Comparison of ENCODE assay signal across 1 cellular context in the genomic region with DNA sequence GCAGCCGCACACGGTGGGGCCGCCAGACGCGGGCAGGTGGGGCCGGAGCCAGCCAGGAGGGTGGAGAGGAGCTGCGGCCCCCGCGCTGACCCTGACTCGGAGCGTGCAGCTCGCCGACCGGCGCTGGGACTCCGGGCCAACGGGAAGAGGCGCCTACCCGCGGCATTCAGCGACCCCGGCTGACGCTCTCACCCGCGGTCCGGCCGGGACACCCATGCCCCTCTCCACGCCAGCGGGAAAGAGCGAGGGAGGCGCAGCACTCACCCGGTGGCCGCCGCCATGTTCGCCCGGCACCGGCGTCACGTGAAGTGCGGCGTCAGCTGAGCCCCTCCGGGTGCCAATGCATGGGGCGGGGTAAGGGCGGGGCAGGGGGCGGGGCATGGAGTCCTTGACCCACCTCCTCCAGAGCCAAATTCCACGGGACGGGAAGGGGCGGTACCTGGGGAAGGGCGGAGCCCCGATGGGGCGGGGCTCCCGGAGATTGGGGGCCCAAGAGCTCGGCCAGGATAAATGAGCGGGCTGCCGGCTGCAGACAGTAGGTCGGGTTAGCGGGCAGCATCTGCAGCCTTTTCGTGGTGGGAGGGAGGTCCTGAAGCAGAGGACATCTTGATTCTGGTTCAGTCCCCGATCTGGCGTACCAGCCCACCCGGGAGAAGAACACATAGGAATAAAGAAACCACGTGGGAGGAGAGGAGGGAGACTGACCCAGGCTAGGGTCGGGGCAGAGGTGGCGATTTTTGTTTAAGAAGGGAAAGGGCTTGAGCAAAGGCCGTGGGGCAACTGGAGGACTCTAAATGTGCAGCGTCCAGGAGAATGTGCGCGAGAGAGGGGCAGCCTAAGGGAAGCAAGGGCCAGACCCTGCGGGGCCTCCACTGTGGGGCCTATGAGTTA.
TF ChIP-seq lines count a peak whose summit lies in the region.

A gene (minus strand): TSS at position 312 of the 891 bp plus-strand sequence. CDS start 31 bp downstream, at position 281.

TF ChIP-seq in HepG2, 621 proteins besides CTCF, POLR2A, EP300 and RAD21 (continued from another document and continues in another):
- TF ChIP-seq, protein P1, sequence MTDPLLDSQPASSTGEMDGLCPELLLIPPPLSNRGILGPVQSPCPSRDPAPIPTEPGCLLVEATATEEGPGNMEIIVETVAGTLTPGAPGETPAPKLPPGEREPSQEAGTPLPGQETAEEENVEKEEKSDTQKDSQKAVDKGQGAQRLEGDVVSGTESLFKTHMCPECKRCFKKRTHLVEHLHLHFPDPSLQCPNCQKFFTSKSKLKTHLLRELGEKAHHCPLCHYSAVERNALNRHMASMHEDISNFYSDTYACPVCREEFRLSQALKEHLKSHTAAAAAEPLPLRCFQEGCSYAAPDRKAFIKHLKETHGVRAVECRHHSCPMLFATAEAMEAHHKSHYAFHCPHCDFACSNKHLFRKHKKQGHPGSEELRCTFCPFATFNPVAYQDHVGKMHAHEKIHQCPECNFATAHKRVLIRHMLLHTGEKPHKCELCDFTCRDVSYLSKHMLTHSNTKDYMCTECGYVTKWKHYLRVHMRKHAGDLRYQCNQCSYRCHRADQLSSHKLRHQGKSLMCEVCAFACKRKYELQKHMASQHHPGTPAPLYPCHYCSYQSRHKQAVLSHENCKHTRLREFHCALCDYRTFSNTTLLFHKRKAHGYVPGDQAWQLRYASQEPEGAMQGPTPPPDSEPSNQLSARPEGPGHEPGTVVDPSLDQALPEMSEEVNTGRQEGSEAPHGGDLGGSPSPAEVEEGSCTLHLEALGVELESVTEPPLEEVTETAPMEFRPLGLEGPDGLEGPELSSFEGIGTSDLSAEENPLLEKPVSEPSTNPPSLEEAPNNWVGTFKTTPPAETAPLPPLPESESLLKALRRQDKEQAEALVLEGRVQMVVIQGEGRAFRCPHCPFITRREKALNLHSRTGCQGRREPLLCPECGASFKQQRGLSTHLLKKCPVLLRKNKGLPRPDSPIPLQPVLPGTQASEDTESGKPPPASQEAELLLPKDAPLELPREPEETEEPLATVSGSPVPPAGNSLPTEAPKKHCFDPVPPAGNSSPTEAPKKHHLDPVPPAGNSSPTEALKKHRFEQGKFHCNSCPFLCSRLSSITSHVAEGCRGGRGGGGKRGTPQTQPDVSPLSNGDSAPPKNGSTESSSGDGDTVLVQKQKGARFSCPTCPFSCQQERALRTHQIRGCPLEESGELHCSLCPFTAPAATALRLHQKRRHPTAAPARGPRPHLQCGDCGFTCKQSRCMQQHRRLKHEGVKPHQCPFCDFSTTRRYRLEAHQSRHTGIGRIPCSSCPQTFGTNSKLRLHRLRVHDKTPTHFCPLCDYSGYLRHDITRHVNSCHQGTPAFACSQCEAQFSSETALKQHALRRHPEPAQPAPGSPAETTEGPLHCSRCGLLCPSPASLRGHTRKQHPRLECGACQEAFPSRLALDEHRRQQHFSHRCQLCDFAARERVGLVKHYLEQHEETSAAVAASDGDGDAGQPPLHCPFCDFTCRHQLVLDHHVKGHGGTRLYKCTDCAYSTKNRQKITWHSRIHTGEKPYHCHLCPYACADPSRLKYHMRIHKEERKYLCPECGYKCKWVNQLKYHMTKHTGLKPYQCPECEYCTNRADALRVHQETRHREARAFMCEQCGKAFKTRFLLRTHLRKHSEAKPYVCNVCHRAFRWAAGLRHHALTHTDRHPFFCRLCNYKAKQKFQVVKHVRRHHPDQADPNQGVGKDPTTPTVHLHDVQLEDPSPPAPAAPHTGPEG (CRISPR knock-in tag; IDR thresholded peaks at IDR 0.05): no peak
- no peak for TF ChIP-seq ZNF891 (CRISPR knock-in tag; IDR thresholded peaks at IDR 0.05)
- TF ChIP-seq, protein P2, sequence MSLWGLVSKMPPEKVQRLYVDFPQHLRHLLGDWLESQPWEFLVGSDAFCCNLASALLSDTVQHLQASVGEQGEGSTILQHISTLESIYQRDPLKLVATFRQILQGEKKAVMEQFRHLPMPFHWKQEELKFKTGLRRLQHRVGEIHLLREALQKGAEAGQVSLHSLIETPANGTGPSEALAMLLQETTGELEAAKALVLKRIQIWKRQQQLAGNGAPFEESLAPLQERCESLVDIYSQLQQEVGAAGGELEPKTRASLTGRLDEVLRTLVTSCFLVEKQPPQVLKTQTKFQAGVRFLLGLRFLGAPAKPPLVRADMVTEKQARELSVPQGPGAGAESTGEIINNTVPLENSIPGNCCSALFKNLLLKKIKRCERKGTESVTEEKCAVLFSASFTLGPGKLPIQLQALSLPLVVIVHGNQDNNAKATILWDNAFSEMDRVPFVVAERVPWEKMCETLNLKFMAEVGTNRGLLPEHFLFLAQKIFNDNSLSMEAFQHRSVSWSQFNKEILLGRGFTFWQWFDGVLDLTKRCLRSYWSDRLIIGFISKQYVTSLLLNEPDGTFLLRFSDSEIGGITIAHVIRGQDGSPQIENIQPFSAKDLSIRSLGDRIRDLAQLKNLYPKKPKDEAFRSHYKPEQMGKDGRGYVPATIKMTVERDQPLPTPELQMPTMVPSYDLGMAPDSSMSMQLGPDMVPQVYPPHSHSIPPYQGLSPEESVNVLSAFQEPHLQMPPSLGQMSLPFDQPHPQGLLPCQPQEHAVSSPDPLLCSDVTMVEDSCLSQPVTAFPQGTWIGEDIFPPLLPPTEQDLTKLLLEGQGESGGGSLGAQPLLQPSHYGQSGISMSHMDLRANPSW (CRISPR knock-in tag; IDR thresholded peaks at IDR 0.05; ENCODE audit: borderline replicate concordance): no peak
- TF ChIP-seq ZNF124 (CRISPR knock-in tag; IDR thresholded peaks at IDR 0.05): no peak
- 0 out of 2 replicates have a peak, but pooled peaks have one; percentile 29 for TF ChIP-seq CBFB (CRISPR knock-in tag; IDR thresholded peaks at IDR 0.05)
- no peak for TF ChIP-seq RBM22 (optimal IDR thresholded peaks at IDR 0.05; ENCODE audit: low read length)
- no peak for TF ChIP-seq NFATC3 (CRISPR knock-in tag; IDR thresholded peaks at IDR 0.05)
- TF ChIP-seq ZEB1 (IDR thresholded peaks at IDR 0.05; ENCODE audit: insufficient replicate concordance, low read depth): no peak
- TF ChIP-seq TBX3 (IDR thresholded peaks at IDR 0.05; ENCODE audit: borderline replicate concordance): no peak
- TF ChIP-seq ZNF83 (CRISPR knock-in tag; IDR thresholded peaks at IDR 0.05; ENCODE audit: borderline replicate concordance): 0 out of 2 replicates have a peak, but pooled peaks have one; percentile 22
- no peak for TF ChIP-seq ISL2 (CRISPR knock-in tag; IDR thresholded peaks at IDR 0.05)
- no peak for TF ChIP-seq ZNF282 (IDR thresholded peaks at IDR 0.05; ENCODE audit: partially characterized antibody)
- TF ChIP-seq GABPA (IDR thresholded peaks at IDR 0.05; ENCODE audit: low read depth, low read length): no peak
- peak; percentile 39; the same call in 1 of the 2 replicates for TF ChIP-seq GABPA (CRISPR knock-in tag; IDR thresholded peaks at IDR 0.05; ENCODE audit: low read depth)
- no peak for TF ChIP-seq SMAD3 (CRISPR knock-in tag; IDR thresholded peaks at IDR 0.05)
- TF ChIP-seq ZBTB7A (CRISPR knock-in tag; IDR thresholded peaks at IDR 0.05): no peak
- no peak for TF ChIP-seq ZNF781 (CRISPR knock-in tag; IDR thresholded peaks at IDR 0.05; ENCODE audit: borderline replicate concordance, not compliant biosample characterization)
- TF ChIP-seq, protein P3, sequence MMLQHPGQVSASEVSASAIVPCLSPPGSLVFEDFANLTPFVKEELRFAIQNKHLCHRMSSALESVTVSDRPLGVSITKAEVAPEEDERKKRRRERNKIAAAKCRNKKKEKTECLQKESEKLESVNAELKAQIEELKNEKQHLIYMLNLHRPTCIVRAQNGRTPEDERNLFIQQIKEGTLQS (CRISPR knock-in tag; IDR thresholded peaks at IDR 0.05): no peak
- peak; percentile 90 for TF ChIP-seq BHLHE40 (IDR thresholded peaks at IDR 0.05; ENCODE audit: low read length)
- TF ChIP-seq, protein P4, sequence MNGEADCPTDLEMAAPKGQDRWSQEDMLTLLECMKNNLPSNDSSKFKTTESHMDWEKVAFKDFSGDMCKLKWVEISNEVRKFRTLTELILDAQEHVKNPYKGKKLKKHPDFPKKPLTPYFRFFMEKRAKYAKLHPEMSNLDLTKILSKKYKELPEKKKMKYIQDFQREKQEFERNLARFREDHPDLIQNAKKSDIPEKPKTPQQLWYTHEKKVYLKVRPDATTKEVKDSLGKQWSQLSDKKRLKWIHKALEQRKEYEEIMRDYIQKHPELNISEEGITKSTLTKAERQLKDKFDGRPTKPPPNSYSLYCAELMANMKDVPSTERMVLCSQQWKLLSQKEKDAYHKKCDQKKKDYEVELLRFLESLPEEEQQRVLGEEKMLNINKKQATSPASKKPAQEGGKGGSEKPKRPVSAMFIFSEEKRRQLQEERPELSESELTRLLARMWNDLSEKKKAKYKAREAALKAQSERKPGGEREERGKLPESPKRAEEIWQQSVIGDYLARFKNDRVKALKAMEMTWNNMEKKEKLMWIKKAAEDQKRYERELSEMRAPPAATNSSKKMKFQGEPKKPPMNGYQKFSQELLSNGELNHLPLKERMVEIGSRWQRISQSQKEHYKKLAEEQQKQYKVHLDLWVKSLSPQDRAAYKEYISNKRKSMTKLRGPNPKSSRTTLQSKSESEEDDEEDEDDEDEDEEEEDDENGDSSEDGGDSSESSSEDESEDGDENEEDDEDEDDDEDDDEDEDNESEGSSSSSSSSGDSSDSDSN (CRISPR knock-in tag; IDR thresholded peaks at IDR 0.05): peak; percentile 76; the same call in 1 of the 2 replicates
- no peak for TF ChIP-seq ZNF7 (CRISPR knock-in tag; IDR thresholded peaks at IDR 0.05)
- no peak for TF ChIP-seq ZNF496 (CRISPR knock-in tag; IDR thresholded peaks at IDR 0.05; ENCODE audit: insufficient replicate concordance)
- TF ChIP-seq ZNF713 (CRISPR knock-in tag; IDR thresholded peaks at IDR 0.05): no peak
- TF ChIP-seq, protein P5, sequence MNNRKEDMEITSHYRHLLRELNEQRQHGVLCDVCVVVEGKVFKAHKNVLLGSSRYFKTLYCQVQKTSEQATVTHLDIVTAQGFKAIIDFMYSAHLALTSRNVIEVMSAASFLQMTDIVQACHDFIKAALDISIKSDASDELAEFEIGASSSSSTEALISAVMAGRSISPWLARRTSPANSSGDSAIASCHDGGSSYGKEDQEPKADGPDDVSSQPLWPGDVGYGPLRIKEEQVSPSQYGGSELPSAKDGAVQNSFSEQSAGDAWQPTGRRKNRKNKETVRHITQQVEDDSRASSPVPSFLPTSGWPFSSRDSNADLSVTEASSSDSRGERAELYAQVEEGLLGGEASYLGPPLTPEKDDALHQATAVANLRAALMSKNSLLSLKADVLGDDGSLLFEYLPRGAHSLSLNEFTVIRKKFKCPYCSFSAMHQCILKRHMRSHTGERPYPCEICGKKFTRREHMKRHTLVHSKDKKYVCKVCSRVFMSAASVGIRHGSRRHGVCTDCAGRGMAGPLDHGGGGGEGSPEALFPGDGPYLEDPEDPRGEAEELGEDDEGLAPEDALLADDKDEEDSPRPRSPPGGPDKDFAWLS (CRISPR knock-in tag; IDR thresholded peaks at IDR 0.05; ENCODE audit: borderline replicate concordance): no peak
- TF ChIP-seq, protein P6, sequence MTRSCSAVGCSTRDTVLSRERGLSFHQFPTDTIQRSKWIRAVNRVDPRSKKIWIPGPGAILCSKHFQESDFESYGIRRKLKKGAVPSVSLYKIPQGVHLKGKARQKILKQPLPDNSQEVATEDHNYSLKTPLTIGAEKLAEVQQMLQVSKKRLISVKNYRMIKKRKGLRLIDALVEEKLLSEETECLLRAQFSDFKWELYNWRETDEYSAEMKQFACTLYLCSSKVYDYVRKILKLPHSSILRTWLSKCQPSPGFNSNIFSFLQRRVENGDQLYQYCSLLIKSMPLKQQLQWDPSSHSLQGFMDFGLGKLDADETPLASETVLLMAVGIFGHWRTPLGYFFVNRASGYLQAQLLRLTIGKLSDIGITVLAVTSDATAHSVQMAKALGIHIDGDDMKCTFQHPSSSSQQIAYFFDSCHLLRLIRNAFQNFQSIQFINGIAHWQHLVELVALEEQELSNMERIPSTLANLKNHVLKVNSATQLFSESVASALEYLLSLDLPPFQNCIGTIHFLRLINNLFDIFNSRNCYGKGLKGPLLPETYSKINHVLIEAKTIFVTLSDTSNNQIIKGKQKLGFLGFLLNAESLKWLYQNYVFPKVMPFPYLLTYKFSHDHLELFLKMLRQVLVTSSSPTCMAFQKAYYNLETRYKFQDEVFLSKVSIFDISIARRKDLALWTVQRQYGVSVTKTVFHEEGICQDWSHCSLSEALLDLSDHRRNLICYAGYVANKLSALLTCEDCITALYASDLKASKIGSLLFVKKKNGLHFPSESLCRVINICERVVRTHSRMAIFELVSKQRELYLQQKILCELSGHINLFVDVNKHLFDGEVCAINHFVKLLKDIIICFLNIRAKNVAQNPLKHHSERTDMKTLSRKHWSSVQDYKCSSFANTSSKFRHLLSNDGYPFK (CRISPR knock-in tag; IDR thresholded peaks at IDR 0.05; ENCODE audit: borderline replicate concordance): peak; percentile 42; the same call in 1 of the 2 replicates
- TF ChIP-seq PRMT3 (CRISPR knock-in tag; IDR thresholded peaks at IDR 0.05; ENCODE audit: borderline replicate concordance, low read depth): no peak
- TF ChIP-seq, protein P7, sequence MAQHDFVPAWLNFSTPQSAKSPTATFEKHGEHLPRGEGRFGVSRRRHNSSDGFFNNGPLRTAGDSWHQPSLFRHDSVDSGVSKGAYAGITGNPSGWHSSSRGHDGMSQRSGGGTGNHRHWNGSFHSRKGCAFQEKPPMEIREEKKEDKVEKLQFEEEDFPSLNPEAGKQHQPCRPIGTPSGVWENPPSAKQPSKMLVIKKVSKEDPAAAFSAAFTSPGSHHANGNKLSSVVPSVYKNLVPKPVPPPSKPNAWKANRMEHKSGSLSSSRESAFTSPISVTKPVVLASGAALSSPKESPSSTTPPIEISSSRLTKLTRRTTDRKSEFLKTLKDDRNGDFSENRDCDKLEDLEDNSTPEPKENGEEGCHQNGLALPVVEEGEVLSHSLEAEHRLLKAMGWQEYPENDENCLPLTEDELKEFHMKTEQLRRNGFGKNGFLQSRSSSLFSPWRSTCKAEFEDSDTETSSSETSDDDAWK (CRISPR knock-in tag; IDR thresholded peaks at IDR 0.05): no peak
- TF ChIP-seq ZNF616 (CRISPR knock-in tag; IDR thresholded peaks at IDR 0.05; ENCODE audit: low read depth): no peak
- TF ChIP-seq TOPORS (CRISPR knock-in tag; IDR thresholded peaks at IDR 0.05): no peak
- TF ChIP-seq, protein P8, sequence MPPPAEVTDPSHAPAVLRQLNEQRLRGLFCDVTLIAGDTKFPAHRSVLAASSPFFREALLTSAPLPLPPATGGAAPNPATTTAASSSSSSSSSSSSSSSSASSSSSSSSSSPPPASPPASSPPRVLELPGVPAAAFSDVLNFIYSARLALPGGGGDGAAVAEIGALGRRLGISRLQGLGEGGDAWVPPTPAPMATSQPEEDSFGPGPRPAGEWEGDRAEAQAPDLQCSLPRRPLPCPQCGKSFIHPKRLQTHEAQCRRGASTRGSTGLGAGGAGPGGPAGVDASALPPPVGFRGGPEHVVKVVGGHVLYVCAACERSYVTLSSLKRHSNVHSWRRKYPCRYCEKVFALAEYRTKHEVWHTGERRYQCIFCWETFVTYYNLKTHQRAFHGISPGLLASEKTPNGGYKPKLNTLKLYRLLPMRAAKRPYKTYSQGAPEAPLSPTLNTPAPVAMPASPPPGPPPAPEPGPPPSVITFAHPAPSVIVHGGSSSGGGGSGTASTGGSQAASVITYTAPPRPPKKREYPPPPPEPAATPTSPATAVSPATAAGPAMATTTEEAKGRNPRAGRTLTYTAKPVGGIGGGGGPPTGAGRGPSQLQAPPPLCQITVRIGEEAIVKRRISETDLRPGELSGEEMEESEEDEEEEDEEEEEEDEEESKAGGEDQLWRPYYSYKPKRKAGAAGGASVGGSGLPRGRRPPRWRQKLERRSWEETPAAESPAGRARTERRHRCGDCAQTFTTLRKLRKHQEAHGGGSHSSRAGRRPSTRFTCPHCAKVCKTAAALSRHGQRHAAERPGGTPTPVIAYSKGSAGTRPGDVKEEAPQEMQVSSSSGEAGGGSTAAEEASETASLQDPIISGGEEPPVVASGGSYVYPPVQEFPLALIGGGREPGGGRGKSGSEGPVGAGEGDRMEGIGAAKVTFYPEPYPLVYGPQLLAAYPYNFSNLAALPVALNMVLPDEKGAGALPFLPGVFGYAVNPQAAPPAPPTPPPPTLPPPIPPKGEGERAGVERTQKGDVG (CRISPR knock-in tag; IDR thresholded peaks at IDR 0.05; ENCODE audit: borderline replicate concordance): no peak
